16 cellular contexts compared by ENCODE assay signal in genomic region chr19:29303035-29303706, GRCh38.
"Had no signal": no experiment of that assay in that cellular context is flagged by ENCODE, and none has a peak within 500 bp of the region (broad histone marks: within the 10 kb centered on the region; RNA-seq: fewer than 3 reads in every experiment).

No MANE protein-coding gene starts in this region.

- H3K36me3 ChIP-seq: left ventricle myocardium inferior, right lobe of liver, stomach, upper lobe of left lung had no signal

- DNase-seq: activated CD8-positive, alpha-beta memory T cell treated with anti-CD3 and anti-CD28 coated beads, Interleukin-2, amount 50 U/mL, for 48 hours; activated T-cell treated with anti-CD3 and anti-CD28 coated beads, Interleukin-2, amount 50 U/mL, for 72 hours; endodermal cell; hippocampal formation; kidney; left ventricle myocardium inferior; mucosa of descending colon; psoas muscle; right lobe of liver; stomach; testis had no signal

- H3K4me1 ChIP-seq: left ventricle myocardium inferior, psoas muscle, right lobe of liver, stomach, testis, upper lobe of left lung had no signal

- H3K36me3 Mint-ChIP-seq: activated CD4-positive, alpha-beta memory T cell treated with anti-CD3 and anti-CD28 coated beads for 36 hours; naive thymus-derived CD8-positive, alpha-beta T cell had no signal

- H3K9me3 ChIP-seq: left ventricle myocardium inferior, mucosa of descending colon, psoas muscle, right lobe of liver, stomach, testis, upper lobe of left lung had no signal

- H3K27ac Mint-ChIP-seq: activated CD4-positive, alpha-beta memory T cell treated with anti-CD3 and anti-CD28 coated beads for 36 hours; activated CD4-positive, alpha-beta T cell treated with anti-CD3 and anti-CD28 coated beads for 36 hours; activated T-cell treated with anti-CD3 and anti-CD28 coated beads, Interleukin-2, amount 50 U/mL, for 72 hours; endodermal cell; T-helper 1 cell treated with Interleukin-12 subunit alpha and Interleukin-12 subunit beta and Interleukin-4 antibody, amounts not matched to agents 30 μg/mL and 1 μg/mL, for 36 hours had no signal

- H3K4me3 ChIP-seq: left ventricle myocardium inferior, mucosa of descending colon, psoas muscle, right lobe of liver, stomach, testis, upper lobe of left lung had no signal

- H3K27ac ChIP-seq: left ventricle myocardium inferior, psoas muscle, right lobe of liver, stomach, testis, upper lobe of left lung had no signal

- H3K4me3 Mint-ChIP-seq: activated CD4-positive, alpha-beta memory T cell treated with anti-CD3 and anti-CD28 coated beads for 36 hours; activated CD4-positive, alpha-beta T cell treated with anti-CD3 and anti-CD28 coated beads for 36 hours; endodermal cell; T-helper 1 cell treated with Interleukin-12 subunit alpha and Interleukin-12 subunit beta and Interleukin-4 antibody, amounts not matched to agents 30 μg/mL and 1 μg/mL, for 36 hours had no signal

- H3K4me1 Mint-ChIP-seq: activated CD4-positive, alpha-beta T cell treated with anti-CD3 and anti-CD28 coated beads for 36 hours; endodermal cell had no signal

- H3K27me3 ChIP-seq: right lobe of liver, testis, upper lobe of left lung had no signal

- H3K9me3 Mint-ChIP-seq: activated CD4-positive, alpha-beta memory T cell treated with anti-CD3 and anti-CD28 coated beads for 36 hours; activated T-cell treated with anti-CD3 and anti-CD28 coated beads, Interleukin-2, amount 50 U/mL, for 72 hours; endodermal cell; naive thymus-derived CD8-positive, alpha-beta T cell; T-helper 1 cell treated with Interleukin-12 subunit alpha and Interleukin-12 subunit beta and Interleukin-4 antibody, amounts not matched to agents 30 μg/mL and 1 μg/mL, for 36 hours had no signal

- ATAC-seq: mucosa of descending colon; naive thymus-derived CD8-positive, alpha-beta T cell; psoas muscle; right lobe of liver had no signal
